12 cellular contexts compared by ENCODE assay signal in the genomic region with DNA sequence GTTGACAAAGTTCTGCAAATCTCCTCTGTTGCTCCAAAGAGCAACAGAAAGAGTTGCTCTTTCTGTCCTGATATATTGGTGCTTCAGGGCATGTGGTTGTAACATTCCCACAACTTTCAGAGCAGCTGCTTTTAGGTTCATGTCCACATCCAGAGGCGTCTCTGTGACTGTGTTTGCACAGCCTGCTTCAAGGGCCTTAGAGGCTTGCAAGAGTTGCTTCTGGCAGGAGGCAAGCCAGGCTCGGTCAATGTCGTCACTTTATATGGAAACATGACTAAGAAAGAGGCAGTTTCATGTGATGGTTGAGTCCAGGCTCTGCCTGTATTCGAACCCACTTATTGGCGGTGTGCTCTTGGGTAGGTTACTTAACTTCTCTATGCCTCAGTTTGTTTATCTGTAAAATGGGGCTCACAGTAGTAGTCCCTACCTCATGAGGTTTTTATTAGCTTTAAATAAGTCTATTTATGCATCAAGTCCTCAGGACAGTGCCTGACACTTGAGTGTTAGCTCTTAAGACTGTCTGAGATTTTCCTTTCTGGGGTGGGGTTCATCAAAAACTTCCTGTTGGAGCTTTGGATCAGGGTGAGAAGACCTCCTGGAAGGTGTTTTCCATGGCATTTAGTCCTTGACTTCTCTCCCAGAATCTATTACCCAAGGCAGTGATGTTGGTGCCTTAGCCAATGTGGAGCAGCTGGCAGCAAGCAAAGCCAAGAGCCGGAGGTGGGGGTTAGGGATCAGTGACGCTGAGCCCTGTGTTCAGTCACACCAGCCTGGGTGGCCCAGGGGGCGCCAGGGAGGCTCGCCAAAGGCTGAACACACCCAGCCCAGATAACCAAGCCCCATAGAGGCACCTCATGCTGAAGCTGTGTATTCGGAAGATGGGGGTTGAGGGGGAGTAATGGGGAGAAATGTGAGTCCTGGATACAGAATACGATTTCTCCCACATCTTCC. TPM values are rescaled to one million over a fixed set of nuclear protein-coding genes. Genes with fewer than 3 reads are reported as not detected.
DNase-seq lines count a peak whose midpoint lies in the region; ATAC-seq and TF ChIP-seq lines count a peak whose summit lies in the region.
"Had no signal": no experiment of that assay in that cellular context is flagged by ENCODE, and none has a peak within 500 bp of the region (broad histone marks: within the 10 kb centered on the region; RNA-seq: fewer than 3 reads in every experiment).

No MANE protein-coding gene starts in this region.

- no peak for ATAC-seq in heart right ventricle
- ATAC-seq in upper lobe of right lung: peak; percentile 66
- ATAC-seq in GM19328 (IDR thresholded peaks at IDR 0.05; ENCODE audit: unreplicated experiment): no peak
- ATAC-seq in HG03159 (IDR thresholded peaks at IDR 0.05; ENCODE audit: unreplicated experiment): no peak
- ATAC-seq: activated T-helper 17 cell treated with anti-CD3 and anti-CD28 coated beads, Interleukin-2, amount 50 U/mL, for 72 hours had no signal

- TF ChIP-seq CTCF in cardiac muscle cell (IDR thresholded peaks at IDR 0.05; ENCODE audit: low read depth, low read length): no peak
- no peak for TF ChIP-seq CTCF in heart right ventricle (IDR thresholded peaks at IDR 0.05)
- peak; percentile 36 for TF ChIP-seq CTCF in brain microvascular endothelial cell (IDR thresholded peaks at IDR 0.05; ENCODE audit: low read depth, low read length, missing control alignments)
- no peak for TF ChIP-seq CTCF in upper lobe of right lung (IDR thresholded peaks at IDR 0.05)

- no peaks in the 10 kb centered on the region for H3K27me3 ChIP-seq in cardiac muscle cell
- peaks cover 0 to 57% (median 25%) of the 10 kb centered on the region in 7 donors for H3K27me3 ChIP-seq in heart right ventricle
- peaks cover 4% of the 10 kb centered on the region for H3K27me3 ChIP-seq in brain microvascular endothelial cell (replicated peaks)
- peaks cover 6% of the 10 kb centered on the region for H3K27me3 ChIP-seq in upper lobe of right lung
- H3K27me3 ChIP-seq: testis had no signal

- H3K4me1 ChIP-seq in cardiac muscle cell (ENCODE audit: low read depth) (no peaks in the 10 kb centered on the region), heart right ventricle (no peaks in the 10 kb centered on the region), upper lobe of right lung (no peaks in the 10 kb centered on the region)
- H3K4me1 ChIP-seq: testis had no signal

- H3K4me3 ChIP-seq in cardiac muscle cell (no peak overlapping the region), heart right ventricle (no peak overlapping the region), brain microvascular endothelial cell (ENCODE audit: low read depth, low read length) (no peak overlapping the region), upper lobe of right lung (no peak overlapping the region)
- H3K4me3 ChIP-seq: BLaER1 treated with 17β-estradiol and CSF1 and Interleukin-3, amounts not matched to agents 10 nM and 100 nM; testis had no signal

- WGBS in heart right ventricle, 2 donors: 66 to 69% methylated on average over 11 of the region's 11 CpGs

- intact Hi-C loops in heart right ventricle (cut with DNase I): loop anchor here in 1 of 10 donors (5.0 kb wide), 1 partner anchor 168 kb away; no protein-coding TSS in a partner anchor
- intact Hi-C loops in upper lobe of right lung (cut with DNase I): no loop called here

- in situ Hi-C loops in brain microvascular endothelial cell (cut with HindIII; ENCODE audit: low pct_ligation_motif_present, low sequenced_read_pairs): no loop called here

- DNase-seq in cardiac muscle cell (ENCODE audit: low read depth in 1 of 2, low spot score in 1 of 2): peak; percentile 18 to 32
- no peak for DNase-seq in heart right ventricle
- peak; percentile 21 for DNase-seq in NCI-H2171 treated with DMSO at 0.1 percent for 48 hours (lab: John Stamatoyannopoulos, UW)
- no peak for DNase-seq in brain microvascular endothelial cell
- peak; percentile 55 for DNase-seq in upper lobe of right lung
- no peak for DNase-seq in NCI-H2081 (lab: John Stamatoyannopoulos, UW)
- DNase-seq: testis had no signal

- H3K27ac ChIP-seq in cardiac muscle cell: no peak overlapping the region
- no peak overlapping the region for H3K27ac ChIP-seq in heart right ventricle
- no peak overlapping the region for H3K27ac ChIP-seq in brain microvascular endothelial cell
- no peak overlapping the region for H3K27ac ChIP-seq in upper lobe of right lung
- H3K27ac ChIP-seq: BLaER1 treated with 17β-estradiol and CSF1 and Interleukin-3, amounts not matched to agents 10 nM and 100 nM; testis had no signal

- H3K36me3 ChIP-seq in cardiac muscle cell: no peaks in the 10 kb centered on the region
- H3K36me3 ChIP-seq in heart right ventricle: no peaks in the 10 kb centered on the region
- H3K36me3 ChIP-seq in brain microvascular endothelial cell (replicated peaks): no peaks in the 10 kb centered on the region
- H3K36me3 ChIP-seq in upper lobe of right lung: no peaks in the 10 kb centered on the region
- H3K36me3 ChIP-seq: BLaER1 treated with 17β-estradiol and CSF1 and Interleukin-3, amounts not matched to agents 10 nM and 100 nM had no signal

- no peaks in the 10 kb centered on the region for H3K9me3 ChIP-seq in cardiac muscle cell (ENCODE audit: low read depth)
- H3K9me3 ChIP-seq in heart right ventricle: no peaks in the 10 kb centered on the region
- H3K9me3 ChIP-seq in upper lobe of right lung: no peaks in the 10 kb centered on the region
- H3K9me3 ChIP-seq: BLaER1 treated with 17β-estradiol and CSF1 and Interleukin-3, amounts not matched to agents 10 nM and 100 nM; testis had no signal

RNA-seq across cellular contexts. Expression of a gene that starts 18.9 kb away (rescaled TPM):
- total RNA-seq in cardiac muscle cell: not detected in 2 replicates
- 0.09 and 0.20 TPM in 2 replicates for polyA plus RNA-seq in cardiac muscle cell
- not detected for total RNA-seq in heart right ventricle
- polyA plus RNA-seq in heart right ventricle: under 1 TPM in 1 of 2 donors, not detected in 1; under 0.01 TPM
- total RNA-seq in upper lobe of right lung: not detected
- total RNA-seq: dermis blood vessel endothelial cell had no signal

Comparison
In these comparisons a context has a peak if more than half of its experiments do, and no peak if none do; other contexts are left out.
1. DNase-seq: peak in cardiac muscle cell (2 of 2), NCI-H2171 treated with DMSO at 0.1 percent for 48 hours (single experiment) and upper lobe of right lung (single experiment); none in heart right ventricle (0 of 2), brain microvascular endothelial cell (single experiment) and NCI-H2081 (0 of 2).